In the genomic region with DNA sequence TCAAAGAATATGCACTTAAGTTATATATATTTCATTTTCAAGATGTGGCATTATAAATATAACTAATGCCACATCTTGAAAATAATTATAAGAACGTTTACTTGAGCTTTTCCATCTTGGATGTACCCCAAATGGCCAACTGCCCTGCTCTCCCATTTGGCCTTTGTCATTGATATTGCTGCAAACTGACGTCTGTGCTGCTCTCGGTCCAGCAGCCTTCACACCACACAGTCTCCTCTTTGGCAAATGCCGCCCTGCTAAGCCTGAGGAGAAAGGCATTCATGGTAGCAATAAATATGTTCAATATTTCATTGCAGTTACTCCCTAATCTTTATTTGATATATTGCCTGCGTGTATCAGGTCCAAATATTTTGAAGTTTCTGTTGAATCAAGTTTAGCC, we compare ENCODE assay signal across 22 cellular contexts.
"Had no signal": no experiment of that assay in that cellular context is flagged by ENCODE, and none has a peak within 500 bp of the region (broad histone marks: within the 10 kb centered on the region; RNA-seq: fewer than 3 reads in every experiment).

No MANE protein-coding gene starts in this region.

- H3K4me1 Mint-ChIP-seq: activated naive CD8-positive, alpha-beta T cell treated with anti-CD3 and anti-CD28 coated beads, Interleukin-2, amount 10 ng/mL, durations not matched to agents 7 days and 5 days; naive thymus-derived CD4-positive, alpha-beta T cell had no signal

- ATAC-seq: activated T-cell treated with anti-CD3 and anti-CD28 coated beads, Interleukin-2, amount 50 U/mL, for 4 hours; lower lobe of right lung; naive thymus-derived CD4-positive, alpha-beta T cell; stimulated activated naive CD8-positive, alpha-beta T cell treated with anti-CD3 and anti-CD28 coated beads, Interleukin-15, Interleukin-2, amounts not matched to agents 100 U/mL and 50 U/mL, for 24 hours had no signal

- H3K4me3 ChIP-seq: lower lobe of right lung, thyroid gland had no signal

- H3K27ac ChIP-seq: lower lobe of right lung, thyroid gland, WERI-Rb-1 had no signal

- H3K4me3 Mint-ChIP-seq: activated naive CD8-positive, alpha-beta T cell treated with anti-CD3 and anti-CD28 coated beads, Interleukin-2, amount 10 ng/mL, durations not matched to agents 7 days and 5 days; activated T-cell treated with anti-CD3 and anti-CD28 coated beads, Interleukin-2, amount 50 U/mL, for 4 hours; brain; naive thymus-derived CD4-positive, alpha-beta T cell; neural crest cell had no signal

- H3K27ac Mint-ChIP-seq: activated naive CD8-positive, alpha-beta T cell treated with anti-CD3 and anti-CD28 coated beads, Interleukin-2, amount 10 ng/mL, durations not matched to agents 7 days and 5 days; activated T-helper 2 cell treated with anti-CD3 and anti-CD28 coated beads, Interferon-gamma antibody, Interleukin-2, Interleukin-4, amounts not matched to agents 10 μg/mL and 5 μg/mL and 100 μg/mL, durations not matched to agents 14 hours and 24 hours and 36 hours; brain; naive thymus-derived CD4-positive, alpha-beta T cell; progenitor cell of endocrine pancreas had no signal

- H3K9me3 ChIP-seq: lower lobe of right lung, thyroid gland had no signal

- DNase-seq: activated CD4-positive, alpha-beta T cell treated with anti-CD3 and anti-CD28 coated beads for 1 hour; activated CD4-positive, alpha-beta T cell treated with anti-CD3 and anti-CD28 coated beads, Interleukin-2, amount 50 U/mL, for 4 hours; activated CD8-positive, alpha-beta memory T cell treated with anti-CD3 and anti-CD28 coated beads for 24 hours; activated CD8-positive, alpha-beta memory T cell treated with anti-CD3 and anti-CD28 coated beads, Interleukin-2, amount 50 U/mL, for 4 hours; activated naive CD4-positive, alpha-beta T cell treated with Interleukin-2 at 50 U/mL for 16 hours; activated naive CD8-positive, alpha-beta T cell treated with anti-CD3 and anti-CD28 coated beads, Interleukin-2, amount 10 ng/mL, durations not matched to agents 7 days and 5 days; activated T-cell treated with anti-CD3 and anti-CD28 coated beads, Interleukin-2, amount 50 U/mL, for 4 hours; central memory CD4-positive, alpha-beta T cell; dermis blood vessel endothelial cell; effector CD8-positive, alpha-beta T cell; lower lobe of right lung; naive thymus-derived CD4-positive, alpha-beta T cell; retina; stimulated activated CD4-positive, alpha-beta T cell treated with anti-CD3 and anti-CD28 coated beads, Interleukin-4, amount 100 ng/mL, for 24 hours; stimulated activated naive CD8-positive, alpha-beta T cell treated with anti-CD3 and anti-CD28 coated beads, Interleukin-15, Interleukin-2, amounts not matched to agents 100 U/mL and 50 U/mL, for 24 hours; T-helper 1 cell; thyroid gland; WERI-Rb-1 had no signal

- H3K9me3 Mint-ChIP-seq: activated T-cell treated with anti-CD3 and anti-CD28 coated beads, Interleukin-2, amount 50 U/mL, for 4 hours; activated T-helper 2 cell treated with anti-CD3 and anti-CD28 coated beads, Interferon-gamma antibody, Interleukin-2, Interleukin-4, amounts not matched to agents 10 μg/mL and 5 μg/mL and 100 μg/mL, durations not matched to agents 14 hours and 24 hours and 36 hours had no signal

- H3K27me3 ChIP-seq: thyroid gland had no signal

- H3K4me1 ChIP-seq: lower lobe of right lung, thyroid gland had no signal

- H3K36me3 Mint-ChIP-seq: activated naive CD8-positive, alpha-beta T cell treated with anti-CD3 and anti-CD28 coated beads, Interleukin-2, amount 10 ng/mL, durations not matched to agents 7 days and 5 days; brain; naive thymus-derived CD4-positive, alpha-beta T cell had no signal

- H3K27me3 Mint-ChIP-seq: activated naive CD8-positive, alpha-beta T cell treated with anti-CD3 and anti-CD28 coated beads, Interleukin-2, amount 10 ng/mL, durations not matched to agents 7 days and 5 days; brain; progenitor cell of endocrine pancreas had no signal

- H3K36me3 ChIP-seq: lower lobe of right lung, thyroid gland, WERI-Rb-1 had no signal
